Comparison of ENCODE assay signal across 1 cellular context in the genomic region with DNA sequence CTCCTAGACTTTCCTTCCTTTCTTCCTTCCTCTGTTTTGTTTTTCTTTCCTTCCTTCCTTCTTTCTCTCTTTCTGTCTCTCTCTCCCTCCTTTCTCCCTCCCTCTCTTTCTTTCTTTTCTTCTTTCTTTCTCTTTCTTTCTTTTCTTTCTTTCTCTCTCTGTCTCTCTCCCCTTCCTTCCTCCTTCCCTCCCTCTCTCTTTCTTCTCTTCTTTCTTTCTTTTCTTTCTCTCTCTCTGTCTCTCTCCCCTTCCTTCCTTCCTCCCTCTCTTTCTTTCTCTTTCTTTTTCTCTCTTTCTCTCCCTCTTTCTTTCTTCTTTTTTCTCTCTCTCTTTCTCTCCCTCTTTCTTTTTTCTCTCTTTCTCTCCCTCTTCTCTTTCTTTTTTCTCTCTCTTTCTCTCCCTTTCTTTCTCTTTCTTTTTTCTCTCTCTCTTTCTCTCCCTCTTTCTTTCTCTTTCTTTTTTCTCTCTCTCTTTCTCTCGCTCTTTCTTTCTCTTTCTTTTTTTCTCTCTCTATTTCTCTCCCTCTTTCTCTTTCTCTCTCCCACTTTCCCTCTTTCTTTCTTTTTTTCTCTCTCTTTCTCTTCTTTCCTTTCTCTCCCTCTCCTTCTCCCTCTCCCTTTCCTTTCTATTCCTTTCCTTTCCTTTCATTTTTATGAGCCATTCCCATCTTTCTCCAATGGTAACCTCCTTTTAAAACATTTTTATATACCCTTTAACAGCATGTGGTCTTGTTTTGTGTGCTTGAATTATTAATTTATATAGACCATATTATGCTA.
TF ChIP-seq lines count a peak whose summit lies in the region.

No MANE protein-coding gene starts in this region.

TF ChIP-seq in SK-N-SH, 30 proteins besides CTCF, POLR2A, EP300 and RAD21 (continued from another document):
- TF ChIP-seq, protein P1, sequence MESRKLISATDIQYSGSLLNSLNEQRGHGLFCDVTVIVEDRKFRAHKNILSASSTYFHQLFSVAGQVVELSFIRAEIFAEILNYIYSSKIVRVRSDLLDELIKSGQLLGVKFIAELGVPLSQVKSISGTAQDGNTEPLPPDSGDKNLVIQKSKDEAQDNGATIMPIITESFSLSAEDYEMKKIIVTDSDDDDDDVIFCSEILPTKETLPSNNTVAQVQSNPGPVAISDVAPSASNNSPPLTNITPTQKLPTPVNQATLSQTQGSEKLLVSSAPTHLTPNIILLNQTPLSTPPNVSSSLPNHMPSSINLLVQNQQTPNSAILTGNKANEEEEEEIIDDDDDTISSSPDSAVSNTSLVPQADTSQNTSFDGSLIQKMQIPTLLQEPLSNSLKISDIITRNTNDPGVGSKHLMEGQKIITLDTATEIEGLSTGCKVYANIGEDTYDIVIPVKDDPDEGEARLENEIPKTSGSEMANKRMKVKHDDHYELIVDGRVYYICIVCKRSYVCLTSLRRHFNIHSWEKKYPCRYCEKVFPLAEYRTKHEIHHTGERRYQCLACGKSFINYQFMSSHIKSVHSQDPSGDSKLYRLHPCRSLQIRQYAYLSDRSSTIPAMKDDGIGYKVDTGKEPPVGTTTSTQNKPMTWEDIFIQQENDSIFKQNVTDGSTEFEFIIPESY (IDR thresholded peaks at IDR 0.05; ENCODE audit: borderline replicate concordance, low read depth): no peak
- TF ChIP-seq SIN3A (IDR thresholded peaks at IDR 0.05; ENCODE audit: borderline replicate concordance, low read depth, low read length): no peak
